1 cellular context compared by ENCODE assay signal in genomic region chr10:43648392-43649148, GRCh38.
TF ChIP-seq lines count a peak whose summit lies in the region.

A gene with protein sequence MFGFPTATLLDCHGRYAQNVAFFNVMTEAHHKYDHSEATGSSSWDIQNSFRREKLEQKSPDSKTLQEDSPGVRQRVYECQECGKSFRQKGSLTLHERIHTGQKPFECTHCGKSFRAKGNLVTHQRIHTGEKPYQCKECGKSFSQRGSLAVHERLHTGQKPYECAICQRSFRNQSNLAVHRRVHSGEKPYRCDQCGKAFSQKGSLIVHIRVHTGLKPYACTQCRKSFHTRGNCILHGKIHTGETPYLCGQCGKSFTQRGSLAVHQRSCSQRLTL (minus strand): TSS chr10:43648881. CDS start chr10:43646133, 2,748 bp downstream.

TF ChIP-seq in K562, 482 proteins besides CTCF, POLR2A, EP300 and RAD21 (continued from another document and continues in another):
- no peak for TF ChIP-seq ZBTB9 (CRISPR knock-in tag; IDR thresholded peaks at IDR 0.05)
- TF ChIP-seq, protein P1, sequence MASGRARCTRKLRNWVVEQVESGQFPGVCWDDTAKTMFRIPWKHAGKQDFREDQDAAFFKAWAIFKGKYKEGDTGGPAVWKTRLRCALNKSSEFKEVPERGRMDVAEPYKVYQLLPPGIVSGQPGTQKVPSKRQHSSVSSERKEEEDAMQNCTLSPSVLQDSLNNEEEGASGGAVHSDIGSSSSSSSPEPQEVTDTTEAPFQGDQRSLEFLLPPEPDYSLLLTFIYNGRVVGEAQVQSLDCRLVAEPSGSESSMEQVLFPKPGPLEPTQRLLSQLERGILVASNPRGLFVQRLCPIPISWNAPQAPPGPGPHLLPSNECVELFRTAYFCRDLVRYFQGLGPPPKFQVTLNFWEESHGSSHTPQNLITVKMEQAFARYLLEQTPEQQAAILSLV (tag; IDR thresholded peaks at IDR 0.05) = no peak
- TF ChIP-seq, protein P2, sequence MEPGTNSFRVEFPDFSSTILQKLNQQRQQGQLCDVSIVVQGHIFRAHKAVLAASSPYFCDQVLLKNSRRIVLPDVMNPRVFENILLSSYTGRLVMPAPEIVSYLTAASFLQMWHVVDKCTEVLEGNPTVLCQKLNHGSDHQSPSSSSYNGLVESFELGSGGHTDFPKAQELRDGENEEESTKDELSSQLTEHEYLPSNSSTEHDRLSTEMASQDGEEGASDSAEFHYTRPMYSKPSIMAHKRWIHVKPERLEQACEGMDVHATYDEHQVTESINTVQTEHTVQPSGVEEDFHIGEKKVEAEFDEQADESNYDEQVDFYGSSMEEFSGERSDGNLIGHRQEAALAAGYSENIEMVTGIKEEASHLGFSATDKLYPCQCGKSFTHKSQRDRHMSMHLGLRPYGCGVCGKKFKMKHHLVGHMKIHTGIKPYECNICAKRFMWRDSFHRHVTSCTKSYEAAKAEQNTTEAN (CRISPR knock-in tag; IDR thresholded peaks at IDR 0.05) = no peak
- peak; percentile 83 to 85 for TF ChIP-seq NRF1 (conservative IDR thresholded peaks at IDR 0.05 in 1 of 2, IDR thresholded peaks at IDR 0.05 in 1 of 2)
- no peak for TF ChIP-seq FOXM1 (IDR thresholded peaks at IDR 0.05; ENCODE audit: low read depth)
- TF ChIP-seq FOXM1 (CRISPR knock-in tag; IDR thresholded peaks at IDR 0.05; ENCODE audit: low read depth) = 0 out of 2 replicates have a peak, but pooled peaks have one; percentile 63
- TF ChIP-seq BRD9 (IDR thresholded peaks at IDR 0.05; ENCODE audit: low read depth, partially characterized antibody) = no peak
- no peak for TF ChIP-seq POU5F1 (IDR thresholded peaks at IDR 0.05; ENCODE audit: borderline replicate concordance, low read depth, low read length, partially characterized antibody)
- no peak for TF ChIP-seq E4F1 (CRISPR knock-in tag; IDR thresholded peaks at IDR 0.05; ENCODE audit: borderline replicate concordance)
- TF ChIP-seq ZKSCAN3 (CRISPR knock-in tag; IDR thresholded peaks at IDR 0.05) = no peak
- peak; percentile 63; the same call in 1 of the 2 replicates for TF ChIP-seq ZBTB17 (CRISPR knock-in tag; IDR thresholded peaks at IDR 0.05)
- TF ChIP-seq CCAR2 (IDR thresholded peaks at IDR 0.05; ENCODE audit: low read depth, low read length) = no peak
- TF ChIP-seq FOXP1 (CRISPR knock-in tag; IDR thresholded peaks at IDR 0.05) = peak; percentile 73; the same call in 1 of the 2 replicates
- TF ChIP-seq, protein P3, sequence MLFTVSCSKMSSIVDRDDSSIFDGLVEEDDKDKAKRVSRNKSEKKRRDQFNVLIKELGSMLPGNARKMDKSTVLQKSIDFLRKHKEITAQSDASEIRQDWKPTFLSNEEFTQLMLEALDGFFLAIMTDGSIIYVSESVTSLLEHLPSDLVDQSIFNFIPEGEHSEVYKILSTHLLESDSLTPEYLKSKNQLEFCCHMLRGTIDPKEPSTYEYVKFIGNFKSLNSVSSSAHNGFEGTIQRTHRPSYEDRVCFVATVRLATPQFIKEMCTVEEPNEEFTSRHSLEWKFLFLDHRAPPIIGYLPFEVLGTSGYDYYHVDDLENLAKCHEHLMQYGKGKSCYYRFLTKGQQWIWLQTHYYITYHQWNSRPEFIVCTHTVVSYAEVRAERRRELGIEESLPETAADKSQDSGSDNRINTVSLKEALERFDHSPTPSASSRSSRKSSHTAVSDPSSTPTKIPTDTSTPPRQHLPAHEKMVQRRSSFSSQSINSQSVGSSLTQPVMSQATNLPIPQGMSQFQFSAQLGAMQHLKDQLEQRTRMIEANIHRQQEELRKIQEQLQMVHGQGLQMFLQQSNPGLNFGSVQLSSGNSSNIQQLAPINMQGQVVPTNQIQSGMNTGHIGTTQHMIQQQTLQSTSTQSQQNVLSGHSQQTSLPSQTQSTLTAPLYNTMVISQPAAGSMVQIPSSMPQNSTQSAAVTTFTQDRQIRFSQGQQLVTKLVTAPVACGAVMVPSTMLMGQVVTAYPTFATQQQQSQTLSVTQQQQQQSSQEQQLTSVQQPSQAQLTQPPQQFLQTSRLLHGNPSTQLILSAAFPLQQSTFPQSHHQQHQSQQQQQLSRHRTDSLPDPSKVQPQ (CRISPR knock-in tag; IDR thresholded peaks at IDR 0.05; ENCODE audit: borderline replicate concordance) = no peak
- TF ChIP-seq DLX4 (CRISPR knock-in tag; IDR thresholded peaks at IDR 0.05) = no peak
- no peak for TF ChIP-seq ZBED1 (IDR thresholded peaks at IDR 0.05)
- TF ChIP-seq, protein P4, sequence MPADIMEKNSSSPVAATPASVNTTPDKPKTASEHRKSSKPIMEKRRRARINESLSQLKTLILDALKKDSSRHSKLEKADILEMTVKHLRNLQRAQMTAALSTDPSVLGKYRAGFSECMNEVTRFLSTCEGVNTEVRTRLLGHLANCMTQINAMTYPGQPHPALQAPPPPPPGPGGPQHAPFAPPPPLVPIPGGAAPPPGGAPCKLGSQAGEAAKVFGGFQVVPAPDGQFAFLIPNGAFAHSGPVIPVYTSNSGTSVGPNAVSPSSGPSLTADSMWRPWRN (IDR thresholded peaks at IDR 0.05; ENCODE audit: low read depth) = no peak
- TF ChIP-seq SNRNP70 (optimal IDR thresholded peaks at IDR 0.05; ENCODE audit: low read depth, low read length) = no peak
- no peak for TF ChIP-seq THRA (IDR thresholded peaks at IDR 0.05)
- no peak for TF ChIP-seq MAFK (IDR thresholded peaks at IDR 0.05; ENCODE audit: low read length)
- no peak for TF ChIP-seq PHTF2 (CRISPR knock-in tag; IDR thresholded peaks at IDR 0.05)
- no peak for TF ChIP-seq ZNF217 (CRISPR knock-in tag; IDR thresholded peaks at IDR 0.05)
- peak; percentile 78; the same call in 1 of the 2 replicates for TF ChIP-seq CTBP1 (IDR thresholded peaks at IDR 0.05; ENCODE audit: borderline replicate concordance)
- TF ChIP-seq ZFX (CRISPR knock-in tag; IDR thresholded peaks at IDR 0.05) = peak; percentile 97
- no peak; the same call in none of the 2 replicates for TF ChIP-seq RNF2 (IDR thresholded peaks at IDR 0.05)
- TF ChIP-seq, protein P5, sequence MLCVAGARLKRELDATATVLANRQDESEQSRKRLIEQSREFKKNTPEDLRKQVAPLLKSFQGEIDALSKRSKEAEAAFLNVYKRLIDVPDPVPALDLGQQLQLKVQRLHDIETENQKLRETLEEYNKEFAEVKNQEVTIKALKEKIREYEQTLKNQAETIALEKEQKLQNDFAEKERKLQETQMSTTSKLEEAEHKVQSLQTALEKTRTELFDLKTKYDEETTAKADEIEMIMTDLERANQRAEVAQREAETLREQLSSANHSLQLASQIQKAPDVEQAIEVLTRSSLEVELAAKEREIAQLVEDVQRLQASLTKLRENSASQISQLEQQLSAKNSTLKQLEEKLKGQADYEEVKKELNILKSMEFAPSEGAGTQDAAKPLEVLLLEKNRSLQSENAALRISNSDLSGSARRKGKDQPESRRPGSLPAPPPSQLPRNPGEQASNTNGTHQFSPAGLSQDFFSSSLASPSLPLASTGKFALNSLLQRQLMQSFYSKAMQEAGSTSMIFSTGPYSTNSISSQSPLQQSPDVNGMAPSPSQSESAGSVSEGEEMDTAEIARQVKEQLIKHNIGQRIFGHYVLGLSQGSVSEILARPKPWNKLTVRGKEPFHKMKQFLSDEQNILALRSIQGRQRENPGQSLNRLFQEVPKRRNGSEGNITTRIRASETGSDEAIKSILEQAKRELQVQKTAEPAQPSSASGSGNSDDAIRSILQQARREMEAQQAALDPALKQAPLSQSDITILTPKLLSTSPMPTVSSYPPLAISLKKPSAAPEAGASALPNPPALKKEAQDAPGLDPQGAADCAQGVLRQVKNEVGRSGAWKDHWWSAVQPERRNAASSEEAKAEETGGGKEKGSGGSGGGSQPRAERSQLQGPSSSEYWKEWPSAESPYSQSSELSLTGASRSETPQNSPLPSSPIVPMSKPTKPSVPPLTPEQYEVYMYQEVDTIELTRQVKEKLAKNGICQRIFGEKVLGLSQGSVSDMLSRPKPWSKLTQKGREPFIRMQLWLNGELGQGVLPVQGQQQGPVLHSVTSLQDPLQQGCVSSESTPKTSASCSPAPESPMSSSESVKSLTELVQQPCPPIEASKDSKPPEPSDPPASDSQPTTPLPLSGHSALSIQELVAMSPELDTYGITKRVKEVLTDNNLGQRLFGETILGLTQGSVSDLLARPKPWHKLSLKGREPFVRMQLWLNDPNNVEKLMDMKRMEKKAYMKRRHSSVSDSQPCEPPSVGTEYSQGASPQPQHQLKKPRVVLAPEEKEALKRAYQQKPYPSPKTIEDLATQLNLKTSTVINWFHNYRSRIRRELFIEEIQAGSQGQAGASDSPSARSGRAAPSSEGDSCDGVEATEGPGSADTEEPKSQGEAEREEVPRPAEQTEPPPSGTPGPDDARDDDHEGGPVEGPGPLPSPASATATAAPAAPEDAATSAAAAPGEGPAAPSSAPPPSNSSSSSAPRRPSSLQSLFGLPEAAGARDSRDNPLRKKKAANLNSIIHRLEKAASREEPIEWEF (CRISPR knock-in tag; IDR thresholded peaks at IDR 0.05) = no peak
- TF ChIP-seq ZNF445 (CRISPR knock-in tag; IDR thresholded peaks at IDR 0.05; ENCODE audit: low read depth) = no peak
- no peak for TF ChIP-seq STAT5B (CRISPR knock-in tag; IDR thresholded peaks at IDR 0.05)
- TF ChIP-seq E2F6 (IDR thresholded peaks at IDR 0.05; ENCODE audit: borderline replicate concordance in 1 of 2, extremely low read depth in 1 of 2, insufficient read depth in 1 of 2, insufficient read length in 1 of 2, low read depth in 1 of 2, low read length in 1 of 2, poor library complexity in 1 of 2, severe bottlenecking in 1 of 2) = peak in 1 of 2 experiments; percentile 89
- TF ChIP-seq ELF4 (CRISPR knock-in tag; IDR thresholded peaks at IDR 0.05) = no peak
- TF ChIP-seq RBFOX2 (IDR thresholded peaks at IDR 0.05; ENCODE audit: low read depth, low read length) = peak; percentile 87
- TF ChIP-seq HNRNPLL (IDR thresholded peaks at IDR 0.05; ENCODE audit: low read depth, low read length, poor library complexity, severe bottlenecking) = peak; percentile 37
- no peak for TF ChIP-seq MEF2A (IDR thresholded peaks at IDR 0.05; ENCODE audit: control insufficient read depth, low read depth, low read length)
- no peak for TF ChIP-seq CBFA2T2 (conservative IDR thresholded peaks at IDR 0.05)
- TF ChIP-seq TAF1 (IDR thresholded peaks at IDR 0.05; ENCODE audit: control insufficient read depth, extremely low read depth, insufficient read depth, low read length, severe bottlenecking) = peak; percentile 53
- TF ChIP-seq RFX7 (CRISPR knock-in tag; IDR thresholded peaks at IDR 0.05) = no peak
- no peak for TF ChIP-seq ZNF778 (CRISPR knock-in tag; IDR thresholded peaks at IDR 0.05)
- TF ChIP-seq TAF7 (tag; IDR thresholded peaks at IDR 0.05) = no peak
- TF ChIP-seq MYC (IDR thresholded peaks at IDR 0.05; ENCODE audit: low read depth, low read length) = 0 out of 2 replicates have a peak, but pooled peaks have one; percentile 39
- TF ChIP-seq MYC (CRISPR knock-in tag; IDR thresholded peaks at IDR 0.05; ENCODE audit: borderline replicate concordance, low read depth) = no peak
- peak; percentile 62; the same call in 1 of the 2 replicates for TF ChIP-seq ESRRA (IDR thresholded peaks at IDR 0.05; ENCODE audit: borderline replicate concordance, low read depth)
- TF ChIP-seq KAT2B (IDR thresholded peaks at IDR 0.05; ENCODE audit: low read depth, low read length) = no peak
- TF ChIP-seq, protein P6, sequence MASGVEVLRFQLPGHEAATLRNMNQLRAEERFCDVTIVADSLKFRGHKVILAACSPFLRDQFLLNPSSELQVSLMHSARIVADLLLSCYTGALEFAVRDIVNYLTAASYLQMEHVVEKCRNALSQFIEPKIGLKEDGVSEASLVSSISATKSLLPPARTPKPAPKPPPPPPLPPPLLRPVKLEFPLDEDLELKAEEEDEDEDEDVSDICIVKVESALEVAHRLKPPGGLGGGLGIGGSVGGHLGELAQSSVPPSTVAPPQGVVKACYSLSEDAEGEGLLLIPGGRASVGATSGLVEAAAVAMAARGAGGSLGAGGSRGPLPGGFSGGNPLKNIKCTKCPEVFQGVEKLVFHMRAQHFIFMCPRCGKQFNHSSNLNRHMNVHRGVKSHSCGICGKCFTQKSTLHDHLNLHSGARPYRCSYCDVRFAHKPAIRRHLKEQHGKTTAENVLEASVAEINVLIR (CRISPR knock-in tag; IDR thresholded peaks at IDR 0.05) = 0 out of 2 replicates have a peak, but pooled peaks have one; percentile 15
- no peak for TF ChIP-seq ZNF354B (CRISPR knock-in tag; IDR thresholded peaks at IDR 0.05)
